ENCODE assay signal across 14 cellular contexts in the genomic region with DNA sequence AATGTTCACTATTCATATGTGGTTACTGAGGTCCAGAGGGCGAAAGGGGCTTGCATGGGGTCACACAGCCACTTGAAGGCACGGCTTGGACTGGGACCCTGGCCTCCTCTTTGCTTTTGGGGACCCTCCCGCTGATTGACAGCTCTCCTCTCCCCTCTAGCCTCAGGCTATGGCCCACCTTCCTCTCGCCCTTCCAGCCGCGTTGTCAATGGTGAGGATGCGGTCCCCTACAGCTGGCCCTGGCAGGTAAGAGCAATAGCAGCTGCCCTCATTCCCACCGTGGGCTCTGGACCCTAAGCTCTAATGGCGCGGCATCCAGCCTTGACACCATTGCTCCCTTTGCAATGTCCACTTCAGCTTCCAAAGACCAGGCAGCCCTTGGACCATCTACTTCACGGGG. TPM values are rescaled to one million over a fixed set of nuclear protein-coding genes. Genes with fewer than 3 reads are reported as not detected.
DNase-seq lines count a peak whose midpoint lies in the region; FAIRE-seq and TF ChIP-seq lines count a peak whose summit lies in the region.
"Not testable (repeated sequence)": the region's sequence is repeated elsewhere in the genome, so short reads cannot be mapped to it uniquely, and the experiment has no call there.
"Had no signal": no experiment of that assay in that cellular context is flagged by ENCODE, and none has a peak within 500 bp of the region (broad histone marks: within the 10 kb centered on the region; RNA-seq: fewer than 3 reads in every experiment).

No MANE protein-coding gene starts in this region.

- H3K4me3 Mint-ChIP-seq in chondrocyte (ENCODE audit: unreplicated experiment); endodermal cell; progenitor cell of endocrine pancreas (ENCODE audit: low read depth): not testable (repeated sequence)

- not testable (repeated sequence) for H3K23ac ChIP-seq in neuronal stem cell (ENCODE audit: low read depth, low read length, poor library complexity)

- not testable (repeated sequence) for H2BK12ac ChIP-seq in neuronal stem cell (ENCODE audit: low read length)

- FAIRE-seq in kidney (lab: Jason Lieb, UNC) = not testable (repeated sequence)

- H3K36me3 ChIP-seq in endodermal cell (ENCODE audit: control insufficient read depth, insufficient read depth, low read length); kidney (ENCODE audit: control insufficient read depth in 1 of 2, insufficient read depth in 2 of 2, low read length in 2 of 2); neuronal stem cell (replicated peaks in 1 of 2; ENCODE audit: control insufficient read depth in 2 of 2, insufficient read depth in 2 of 2, low read length in 2 of 2): not testable (repeated sequence)

- DNase-seq in chondrocyte (ENCODE audit: low spot score) = peak; percentile 67
- DNase-seq in endodermal cell = peak; percentile 32
- DNase-seq in kidney = peak; percentile 37
- not testable (repeated sequence) for DNase-seq in neuronal stem cell (ENCODE audit: low spot score); progenitor cell of endocrine pancreas (ENCODE audit: low spot score, unreplicated experiment)

- H2AFZ ChIP-seq in neuronal stem cell (ENCODE audit: low read length) = not testable (repeated sequence)

- not testable (repeated sequence) for H3K9ac ChIP-seq in endodermal cell (ENCODE audit: extremely low read depth, low read length, poor library complexity, severe bottlenecking); kidney (ENCODE audit: low read length in 2 of 2); neuronal stem cell (ENCODE audit: low read depth, low read length, poor library complexity)

- not testable (repeated sequence) for H3K27me3 ChIP-seq in endodermal cell (ENCODE audit: control insufficient read depth, insufficient read depth, low read length, poor library complexity, severe bottlenecking); neuronal stem cell (ENCODE audit: control insufficient read depth in 3 of 3, insufficient read depth in 3 of 3, low read depth in 1 of 3, low read length in 3 of 3)

- WGBS in endodermal cell (ENCODE audit: insufficient coverage in 1 of 2, insufficient read length in 1 of 2), 2 experiments = 90 to 95% methylated on average over 11 of the region's 11 CpGs
- WGBS in neuronal stem cell (ENCODE audit: extremely low coverage in 2 of 2, insufficient read length in 2 of 2, insufficient replicate concordance in 1 of 2), 2 donors = no CpG with 5 or more reads among the region's 11 CpGs

- H3K4me1 Mint-ChIP-seq in chondrocyte (ENCODE audit: low read depth) (peaks cover 10% of the 10 kb centered on the region), endodermal cell (peaks cover 18% of the 10 kb centered on the region)
- H3K4me1 Mint-ChIP-seq in progenitor cell of endocrine pancreas (ENCODE audit: low read depth) = not testable (repeated sequence)

- not testable (repeated sequence) for H3K27ac Mint-ChIP-seq in chondrocyte (ENCODE audit: unreplicated experiment); endodermal cell
- peak overlapping the region; percentile 56 for H3K27ac Mint-ChIP-seq in progenitor cell of endocrine pancreas

- H2AK5ac ChIP-seq in neuronal stem cell (ENCODE audit: low read depth, low read length) = not testable (repeated sequence)

- not testable (repeated sequence) for H3K27me3 Mint-ChIP-seq in chondrocyte (ENCODE audit: low read depth); endodermal cell (ENCODE audit: insufficient read depth); progenitor cell of endocrine pancreas

- H3K4me3 ChIP-seq in endodermal cell (ENCODE audit: low read length); kidney (ENCODE audit: low read length in 2 of 2); neuronal stem cell (ENCODE audit: low read length in 2 of 2): not testable (repeated sequence)

- not testable (repeated sequence) for H3K4me1 ChIP-seq in endodermal cell (ENCODE audit: control insufficient read depth, insufficient read depth, low read length); kidney (ENCODE audit: control insufficient read depth in 1 of 2, insufficient read depth in 1 of 2, low read depth in 1 of 2, low read length in 2 of 2); neuronal stem cell (ENCODE audit: control insufficient read depth in 2 of 2, insufficient read depth in 1 of 2, low read depth in 1 of 2, low read length in 2 of 2)

- not testable (repeated sequence) for TF ChIP-seq CTCF in chondrocyte (IDR thresholded peaks at IDR 0.05); endodermal cell (conservative IDR thresholded peaks at IDR 0.05); kidney (IDR thresholded peaks at IDR 0.05; ENCODE audit: borderline replicate concordance, extremely low read depth, insufficient read depth); progenitor cell of endocrine pancreas (IDR thresholded peaks at IDR 0.05; ENCODE audit: unreplicated experiment)

- not testable (repeated sequence) for H2BK5ac ChIP-seq in neuronal stem cell (ENCODE audit: low read length)

- not testable (repeated sequence) for H3K18ac ChIP-seq in neuronal stem cell (ENCODE audit: low read length)

- not testable (repeated sequence) for H3K14ac ChIP-seq in neuronal stem cell (ENCODE audit: low read length)

- not testable (repeated sequence) for H3K27ac ChIP-seq in endodermal cell (ENCODE audit: low read depth, low read length); kidney (ENCODE audit: low read depth in 2 of 2, low read length in 2 of 2); neuronal stem cell (replicated peaks; ENCODE audit: low read length)

- H2BK120ac ChIP-seq in neuronal stem cell (ENCODE audit: low read depth, low read length) = not testable (repeated sequence)

- not testable (repeated sequence) for H3K4ac ChIP-seq in neuronal stem cell (ENCODE audit: low read length)

- H4K8ac ChIP-seq in neuronal stem cell (ENCODE audit: low read depth, low read length) = peak overlapping the region; percentile 92

- not testable (repeated sequence) for H2BK15ac ChIP-seq in neuronal stem cell (ENCODE audit: low read length)

- not testable (repeated sequence) for H3K9me3 Mint-ChIP-seq in chondrocyte (ENCODE audit: low read depth); endodermal cell; progenitor cell of endocrine pancreas (ENCODE audit: low read depth)

- H3K36me3 Mint-ChIP-seq in chondrocyte (ENCODE audit: low read depth); endodermal cell (ENCODE audit: low read depth); progenitor cell of endocrine pancreas (ENCODE audit: insufficient read depth): not testable (repeated sequence)

- intact Hi-C loops in kidney (cut with DNase I) = not testable (repeated sequence)

- H4K91ac ChIP-seq in neuronal stem cell (ENCODE audit: low read depth, low read length, poor library complexity) = not testable (repeated sequence)

- not testable (repeated sequence) for H3K4me2 ChIP-seq in neuronal stem cell (ENCODE audit: insufficient read depth, low read length, poor library complexity, severe bottlenecking)

- H3K9me3 ChIP-seq in endodermal cell (ENCODE audit: control insufficient read depth, low read length); kidney (ENCODE audit: control insufficient read depth in 1 of 2, low read length in 2 of 2); neuronal stem cell (replicated peaks in 1 of 2; ENCODE audit: control insufficient read depth in 2 of 2, insufficient read depth in 1 of 2, low read depth in 1 of 2, low read length in 2 of 2): not testable (repeated sequence)

- not testable (repeated sequence) for H3K79me1 ChIP-seq in neuronal stem cell (ENCODE audit: low read depth, low read length)

RNA-seq across cellular contexts. Expression of a gene that starts 1.4 kb away (rescaled TPM):
- total RNA-seq in chondrocyte = not detected in 3 replicates
- total RNA-seq in endodermal cell = not detected
- polyA plus RNA-seq in endodermal cell (2013, experiment 1 of 2) = not detected
- polyA plus RNA-seq in endodermal cell (2013, experiment 2 of 2) = not detected
- not detected for total RNA-seq in kidney
- not detected for polyA plus RNA-seq in kidney (ENCODE audit: insufficient read depth, low read depth, low replicate concordance)
- polyA plus RNA-seq in neuronal stem cell (2013, experiment 1 of 2) = not detected
- polyA plus RNA-seq in neuronal stem cell (2013, experiment 2 of 2) = not detected
- total RNA-seq in progenitor cell of endocrine pancreas = 0.58 TPM in 1 of 2 replicates, not detected in the other
- total RNA-seq: A673; CD4-positive, alpha-beta memory T cell; CD4-positive, CD25-positive, alpha-beta regulatory T cell; CD8-positive, alpha-beta memory T cell; Daoy; G401 had no signal
- polyA plus RNA-seq: AG04450; CD14-positive monocyte; CD4-positive, alpha-beta memory T cell; CD4-positive, CD25-positive, alpha-beta regulatory T cell; CD8-positive, alpha-beta memory T cell; GM12878 had no signal

RNA-seq across cellular contexts. Expression of a gene that starts 23.2 kb away (rescaled TPM):
- total RNA-seq in chondrocyte (not detected in 3 replicates), endodermal cell (not detected), kidney (not detected), progenitor cell of endocrine pancreas (1.5 and 3.1 TPM in 2 replicates)
- polyA plus RNA-seq in endodermal cell (2013, experiment 1 of 2) = not detected
- not detected for polyA plus RNA-seq in endodermal cell (2013, experiment 2 of 2)
- polyA plus RNA-seq in kidney (ENCODE audit: insufficient read depth, low read depth, low replicate concordance) = not detected
- polyA plus RNA-seq in neuronal stem cell (2013, experiment 1 of 2) = not detected
- polyA plus RNA-seq in neuronal stem cell (2013, experiment 2 of 2) = not detected
- total RNA-seq: A673; CD4-positive, alpha-beta memory T cell; CD4-positive, CD25-positive, alpha-beta regulatory T cell; CD8-positive, alpha-beta memory T cell; Daoy; G401 had no signal
- polyA plus RNA-seq: AG04450; CD14-positive monocyte; CD4-positive, alpha-beta memory T cell; CD4-positive, CD25-positive, alpha-beta regulatory T cell; CD8-positive, alpha-beta memory T cell; GM12878 had no signal

RNA-seq across cellular contexts. Expression of a gene that starts 41.1 kb away (rescaled TPM):
- total RNA-seq in chondrocyte = 348 to 488 TPM (median 481 TPM) in 3 replicates
- 100 to 1,000 TPM; 222 to 227 TPM for total RNA-seq in endodermal cell
- 74.9 TPM for polyA plus RNA-seq in endodermal cell (2013, experiment 1 of 2)
- 76.7 TPM for polyA plus RNA-seq in endodermal cell (2013, experiment 2 of 2)
- total RNA-seq in kidney = 510 TPM
- 60.4 TPM for polyA plus RNA-seq in kidney (ENCODE audit: insufficient read depth, low read depth, low replicate concordance)
- 11.0 TPM for polyA plus RNA-seq in neuronal stem cell (2013, experiment 1 of 2)
- polyA plus RNA-seq in neuronal stem cell (2013, experiment 2 of 2) = 10.9 TPM
- total RNA-seq in progenitor cell of endocrine pancreas = 656 and 657 TPM in 2 replicates
- polyA plus RNA-seq: CD14-positive monocyte; CD4-positive, alpha-beta memory T cell; CD8-positive, alpha-beta memory T cell had no signal
